ENCODE assay signal across 26 cellular contexts in the genomic region with DNA sequence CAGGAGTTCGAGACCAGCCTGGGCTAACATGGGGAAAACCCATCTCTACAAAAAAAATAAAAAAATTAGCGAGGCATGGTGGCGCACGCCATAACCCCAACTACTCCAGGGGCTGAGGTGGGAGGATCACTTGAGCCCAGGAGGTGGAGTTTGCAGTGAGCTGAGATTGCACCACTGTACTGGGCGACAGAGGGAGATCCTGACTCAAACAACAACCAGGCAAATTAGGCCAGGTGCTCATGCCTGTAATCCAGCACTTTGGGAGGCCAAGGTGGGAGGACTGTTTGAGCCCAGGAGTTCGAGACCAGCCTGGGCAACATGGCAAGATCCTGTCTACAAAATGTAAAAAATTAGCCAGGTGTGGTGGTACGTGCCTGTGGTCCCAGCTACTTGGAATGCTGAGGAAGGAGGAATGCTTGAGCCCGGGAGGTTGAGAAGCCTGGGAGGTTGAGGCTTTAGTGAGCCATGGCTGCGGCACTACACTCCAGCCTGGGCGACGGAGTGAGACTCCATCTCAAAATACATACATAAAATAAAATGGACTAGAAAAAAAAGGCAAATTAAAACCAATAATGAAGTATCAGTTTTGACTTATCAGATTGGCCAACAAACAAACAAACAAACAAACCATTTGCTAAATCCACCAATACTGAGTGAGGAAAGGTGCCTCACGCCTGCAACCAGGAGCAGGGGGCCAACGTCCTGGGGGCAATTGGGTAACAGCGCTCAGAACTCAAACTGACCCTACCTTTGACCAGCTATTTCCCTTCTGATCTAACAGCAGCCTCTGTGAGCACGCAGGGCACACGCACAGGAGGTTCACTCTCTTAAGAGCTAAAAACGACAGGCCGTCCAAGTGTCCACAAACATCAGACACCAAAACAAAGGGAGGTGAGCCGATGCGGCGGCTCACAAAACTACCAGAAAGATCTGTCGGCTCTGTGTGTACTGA. TPM values are rescaled to one million over a fixed set of nuclear protein-coding genes. Genes with fewer than 3 reads are reported as not detected.
A peak's percentile ranks its signal among the peaks of the same experiment; 100 is the strongest.
DNase-seq lines count a peak whose midpoint lies in the region; ATAC-seq and TF ChIP-seq lines count a peak whose summit lies in the region.
"Had no signal": no experiment of that assay in that cellular context is flagged by ENCODE, and none has a peak within 500 bp of the region (broad histone marks: within the 10 kb centered on the region; RNA-seq: fewer than 3 reads in every experiment).

No MANE protein-coding gene starts in this region.

- H3F3A ChIP-seq in neural progenitor cell (ENCODE audit: low read depth) = peaks cover 19% of the 10 kb centered on the region

- peaks cover 0 to 7% (median 0%) of the 10 kb centered on the region in 3 donors for H3K36me3 Mint-ChIP-seq in CD8-positive, alpha-beta memory T cell
- H3K36me3 Mint-ChIP-seq in neural progenitor cell = peaks cover 5% of the 10 kb centered on the region
- H3K36me3 Mint-ChIP-seq: activated naive CD8-positive, alpha-beta T cell; naive B cell had no signal

- H3K79me2 ChIP-seq in neural progenitor cell (ENCODE audit: low read depth) = no peaks in the 10 kb centered on the region

- H3K9me3 ChIP-seq in CD8-positive, alpha-beta memory T cell (ENCODE audit: low read length) = no peaks in the 10 kb centered on the region
- no peaks in the 10 kb centered on the region for H3K9me3 ChIP-seq in SJSA1 (replicated peaks)
- no peaks in the 10 kb centered on the region for H3K9me3 ChIP-seq in neural progenitor cell (ENCODE audit: low read depth)
- H3K9me3 ChIP-seq: HAP-1, ovary had no signal

- peaks cover 27% of the 10 kb centered on the region for H3K4me1 ChIP-seq in CD8-positive, alpha-beta memory T cell (ENCODE audit: insufficient read depth, low read length)
- H3K4me1 ChIP-seq in SJSA1 (replicated peaks) (peaks cover 40% of the 10 kb centered on the region), neural progenitor cell (peaks cover 30% of the 10 kb centered on the region)
- H3K4me1 ChIP-seq: HAP-1 had no signal

- H3K4me1 Mint-ChIP-seq in CD8-positive, alpha-beta memory T cell = peaks cover 0 to 11% (median 5%) of the 10 kb centered on the region in 3 donors
- H3K4me1 Mint-ChIP-seq in neural progenitor cell = peaks cover 29% of the 10 kb centered on the region
- H3K4me1 Mint-ChIP-seq: immature natural killer cell, naive B cell had no signal

- H3K4me3 ChIP-seq in CD8-positive, alpha-beta memory T cell (ENCODE audit: low read length) = no peak overlapping the region
- H3K4me3 ChIP-seq in SJSA1 = no peak overlapping the region
- H3K4me3 ChIP-seq in neural progenitor cell = no peak overlapping the region
- H3K4me3 ChIP-seq: HAP-1, ovary, PC-9, skin epidermis had no signal

- no peaks in the 10 kb centered on the region for H4K20me1 ChIP-seq in neural progenitor cell (ENCODE audit: low read depth)

- no peak overlapping the region for H3K4me2 ChIP-seq in neural progenitor cell
- H3K4me2 ChIP-seq: PC-9 had no signal

- H3K9me3 Mint-ChIP-seq in CD8-positive, alpha-beta memory T cell = no peaks in the 10 kb centered on the region
- H3K9me3 Mint-ChIP-seq in neural progenitor cell = no peaks in the 10 kb centered on the region
- H3K9me3 Mint-ChIP-seq: CD4-positive, alpha-beta T cell; immature natural killer cell; naive B cell; stimulated activated naive B cell treated with anti-CD40 and anti-IgM and Interleukin-4, amounts not matched to agents 10 μg/mL and 1 μg/mL and 100 μg/mL, for 72 hours had no signal

- POLR2A ChIA-PET in CD8-positive, alpha-beta memory T cell (lab: Charles Lee) = interaction anchor here (0.6 kb wide), 1 partner anchor 41 kb away, joined by 4 read pairs; no protein-coding TSS in a partner anchor

- H3K27ac ChIP-seq in CD8-positive, alpha-beta memory T cell (ENCODE audit: low read depth, low read length) = no peak overlapping the region
- peak overlapping the region; percentile 88 for H3K27ac ChIP-seq in SJSA1
- no peak overlapping the region for H3K27ac ChIP-seq in neural progenitor cell
- H3K27ac ChIP-seq: ovary, PC-9 had no signal

- H3K27me3 ChIP-seq in CD8-positive, alpha-beta memory T cell (ENCODE audit: insufficient read depth, low read length, poor library complexity, severe bottlenecking) = no peaks in the 10 kb centered on the region
- no peaks in the 10 kb centered on the region for H3K27me3 ChIP-seq in SJSA1 (replicated peaks)
- no peaks in the 10 kb centered on the region for H3K27me3 ChIP-seq in neural progenitor cell
- H3K27me3 ChIP-seq: ovary had no signal

- peak; percentile 62 for ATAC-seq in left lobe of liver
- ATAC-seq in GM19463 (IDR thresholded peaks at IDR 0.05; ENCODE audit: unreplicated experiment) = no peak
- ATAC-seq: stimulated activated naive B cell treated with anti-CD40 and anti-IgM and Interleukin-4, amounts not matched to agents 10 μg/mL and 1 μg/mL and 100 μg/mL, for 72 hours had no signal

- CTCF ChIA-PET in CD8-positive, alpha-beta memory T cell (lab: Charles Lee) = interaction anchor here (1.1 to 1.4 kb wide), 2 partner anchors 10 to 87 kb away, joined by 3 to 5 read pairs; no protein-coding TSS in a partner anchor

- H2AFZ ChIP-seq in neural progenitor cell (replicated peaks) = no peak overlapping the region
- H2AFZ ChIP-seq: PC-9 had no signal

- TF ChIP-seq CTCF in neural progenitor cell (IDR thresholded peaks at IDR 0.05) = no peak

- no peak overlapping the region for H3K4me3 Mint-ChIP-seq in CD8-positive, alpha-beta memory T cell
- peak overlapping the region; percentile 41 for H3K4me3 Mint-ChIP-seq in neural progenitor cell
- H3K4me3 Mint-ChIP-seq: activated naive CD8-positive, alpha-beta T cell; CD4-positive, alpha-beta T cell; immature natural killer cell; naive B cell; stimulated activated naive B cell treated with anti-CD40 and anti-IgM and Interleukin-4, amounts not matched to agents 10 μg/mL and 1 μg/mL and 100 μg/mL, for 72 hours had no signal

- H3K9ac ChIP-seq in neural progenitor cell = no peak overlapping the region

- H3K27me3 Mint-ChIP-seq in CD8-positive, alpha-beta memory T cell = no peaks in the 10 kb centered on the region
- peaks cover 6% of the 10 kb centered on the region for H3K27me3 Mint-ChIP-seq in neural progenitor cell (ENCODE audit: insufficient read depth, low read depth)
- H3K27me3 Mint-ChIP-seq: activated naive CD8-positive, alpha-beta T cell; CD4-positive, alpha-beta T cell; naive B cell; stimulated activated naive B cell treated with anti-CD40 and anti-IgM and Interleukin-4, amounts not matched to agents 10 μg/mL and 1 μg/mL and 100 μg/mL, for 72 hours had no signal

- H3K27ac Mint-ChIP-seq in CD8-positive, alpha-beta memory T cell = peak overlapping the region in 5 of 8 donors; percentile 12 to 70 (median 64)
- no peak overlapping the region for H3K27ac Mint-ChIP-seq in neural progenitor cell
- H3K27ac Mint-ChIP-seq: activated naive CD8-positive, alpha-beta T cell; immature natural killer cell; stimulated activated naive B cell treated with anti-CD40 and anti-IgM and Interleukin-4, amounts not matched to agents 10 μg/mL and 1 μg/mL and 100 μg/mL, for 72 hours had no signal

- no peak for DNase-seq in CD8-positive, alpha-beta memory T cell
- DNase-seq in SJSA1 (ENCODE audit: low read depth in 1 of 2, low spot score in 2 of 2) (no peak), left lobe of liver (ENCODE audit: low spot score) (peak; percentile 92), neural progenitor cell (ENCODE audit: low spot score) (no peak), NCI-H82 treated with DMSO at 0.1 percent for 48 hours (lab: John Stamatoyannopoulos, UW; ENCODE audit: unreplicated experiment) (no peak), DMS79 (lab: John Stamatoyannopoulos, UW) (no peak)
- DNase-seq: activated CD4-positive, alpha-beta T cell treated with anti-CD3 and anti-CD28 coated beads for 4 hours; activated T-cell treated with anti-CD3 and anti-CD28 coated beads for 4 hours; AML-193; CD4-positive, alpha-beta T cell; immature natural killer cell; Karpas-422; midbrain; naive B cell; NCI-H1417; NCI-H2029 treated with DMSO at 0.1 percent for 48 hours; NCI-H526; ovary; PC-9; Right ventricle myocardium superior; stimulated activated naive B cell treated with anti-CD40 and anti-IgM and Interleukin-4, amounts not matched to agents 10 μg/mL and 1 μg/mL and 100 μg/mL, for 72 hours; substantia nigra had no signal

- no peaks in the 10 kb centered on the region for H3K36me3 ChIP-seq in CD8-positive, alpha-beta memory T cell (ENCODE audit: insufficient read depth, low read length)
- H3K36me3 ChIP-seq in SJSA1 = 0 out of 2 replicates have a peak, but pooled peaks cover 14% of the 10 kb centered on the region
- no peaks in the 10 kb centered on the region for H3K36me3 ChIP-seq in neural progenitor cell
- H3K36me3 ChIP-seq: HAP-1, ovary had no signal

RNA-seq across cellular contexts. Expression of a gene that starts 19.4 kb away (rescaled TPM):
- 100 to 1,000 TPM; 251 to 259 TPM for total RNA-seq in CD8-positive, alpha-beta memory T cell
- 2.7 TPM for polyA plus RNA-seq in CD8-positive, alpha-beta memory T cell
- total RNA-seq in SJSA1 (2014; rRNA removed; shearing (Covaris generic)) = 54.6 and 77.6 TPM in 2 replicates
- total RNA-seq in left lobe of liver (267 TPM), neural progenitor cell (ENCODE audit: low replicate concordance) (77.9 and 266 TPM in 2 replicates)

RNA-seq across cellular contexts. Expression of a gene that starts 51.8 kb away (rescaled TPM):
- total RNA-seq in CD8-positive, alpha-beta memory T cell = 100 to 1,000 TPM; 206 to 210 TPM
- 142 TPM for polyA plus RNA-seq in CD8-positive, alpha-beta memory T cell
- 181 and 210 TPM in 2 replicates for total RNA-seq in SJSA1 (2014; rRNA removed; shearing (Covaris generic))
- total RNA-seq in left lobe of liver = 121 TPM
- total RNA-seq in neural progenitor cell (ENCODE audit: low replicate concordance) = 54.5 and 76.6 TPM in 2 replicates
